ENCODE assay signal across 1 cellular context in the genomic region with DNA sequence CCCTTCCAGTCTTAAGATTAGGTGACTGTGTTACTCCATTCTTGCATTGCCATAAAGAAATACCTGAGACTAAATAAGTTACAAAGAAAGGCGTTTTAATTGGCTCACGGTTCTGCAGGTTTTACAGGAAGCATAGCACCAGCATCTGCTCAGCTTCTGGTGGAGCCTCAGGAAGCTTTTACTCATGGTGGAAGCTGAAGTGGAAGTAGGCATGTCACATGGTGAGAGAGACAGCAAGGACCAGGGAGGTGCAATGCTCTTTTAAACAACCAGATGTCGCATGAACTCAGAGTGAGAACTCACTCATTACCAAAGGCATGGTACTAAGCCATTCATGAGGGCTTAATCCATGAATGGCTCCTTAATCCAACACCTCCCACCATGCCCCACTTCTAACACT.
TF ChIP-seq lines count a peak whose summit lies in the region.

No MANE protein-coding gene starts in this region.

TF ChIP-seq in GM23338, 12 proteins besides CTCF, POLR2A, EP300 and RAD21:
- TF ChIP-seq, protein P1, sequence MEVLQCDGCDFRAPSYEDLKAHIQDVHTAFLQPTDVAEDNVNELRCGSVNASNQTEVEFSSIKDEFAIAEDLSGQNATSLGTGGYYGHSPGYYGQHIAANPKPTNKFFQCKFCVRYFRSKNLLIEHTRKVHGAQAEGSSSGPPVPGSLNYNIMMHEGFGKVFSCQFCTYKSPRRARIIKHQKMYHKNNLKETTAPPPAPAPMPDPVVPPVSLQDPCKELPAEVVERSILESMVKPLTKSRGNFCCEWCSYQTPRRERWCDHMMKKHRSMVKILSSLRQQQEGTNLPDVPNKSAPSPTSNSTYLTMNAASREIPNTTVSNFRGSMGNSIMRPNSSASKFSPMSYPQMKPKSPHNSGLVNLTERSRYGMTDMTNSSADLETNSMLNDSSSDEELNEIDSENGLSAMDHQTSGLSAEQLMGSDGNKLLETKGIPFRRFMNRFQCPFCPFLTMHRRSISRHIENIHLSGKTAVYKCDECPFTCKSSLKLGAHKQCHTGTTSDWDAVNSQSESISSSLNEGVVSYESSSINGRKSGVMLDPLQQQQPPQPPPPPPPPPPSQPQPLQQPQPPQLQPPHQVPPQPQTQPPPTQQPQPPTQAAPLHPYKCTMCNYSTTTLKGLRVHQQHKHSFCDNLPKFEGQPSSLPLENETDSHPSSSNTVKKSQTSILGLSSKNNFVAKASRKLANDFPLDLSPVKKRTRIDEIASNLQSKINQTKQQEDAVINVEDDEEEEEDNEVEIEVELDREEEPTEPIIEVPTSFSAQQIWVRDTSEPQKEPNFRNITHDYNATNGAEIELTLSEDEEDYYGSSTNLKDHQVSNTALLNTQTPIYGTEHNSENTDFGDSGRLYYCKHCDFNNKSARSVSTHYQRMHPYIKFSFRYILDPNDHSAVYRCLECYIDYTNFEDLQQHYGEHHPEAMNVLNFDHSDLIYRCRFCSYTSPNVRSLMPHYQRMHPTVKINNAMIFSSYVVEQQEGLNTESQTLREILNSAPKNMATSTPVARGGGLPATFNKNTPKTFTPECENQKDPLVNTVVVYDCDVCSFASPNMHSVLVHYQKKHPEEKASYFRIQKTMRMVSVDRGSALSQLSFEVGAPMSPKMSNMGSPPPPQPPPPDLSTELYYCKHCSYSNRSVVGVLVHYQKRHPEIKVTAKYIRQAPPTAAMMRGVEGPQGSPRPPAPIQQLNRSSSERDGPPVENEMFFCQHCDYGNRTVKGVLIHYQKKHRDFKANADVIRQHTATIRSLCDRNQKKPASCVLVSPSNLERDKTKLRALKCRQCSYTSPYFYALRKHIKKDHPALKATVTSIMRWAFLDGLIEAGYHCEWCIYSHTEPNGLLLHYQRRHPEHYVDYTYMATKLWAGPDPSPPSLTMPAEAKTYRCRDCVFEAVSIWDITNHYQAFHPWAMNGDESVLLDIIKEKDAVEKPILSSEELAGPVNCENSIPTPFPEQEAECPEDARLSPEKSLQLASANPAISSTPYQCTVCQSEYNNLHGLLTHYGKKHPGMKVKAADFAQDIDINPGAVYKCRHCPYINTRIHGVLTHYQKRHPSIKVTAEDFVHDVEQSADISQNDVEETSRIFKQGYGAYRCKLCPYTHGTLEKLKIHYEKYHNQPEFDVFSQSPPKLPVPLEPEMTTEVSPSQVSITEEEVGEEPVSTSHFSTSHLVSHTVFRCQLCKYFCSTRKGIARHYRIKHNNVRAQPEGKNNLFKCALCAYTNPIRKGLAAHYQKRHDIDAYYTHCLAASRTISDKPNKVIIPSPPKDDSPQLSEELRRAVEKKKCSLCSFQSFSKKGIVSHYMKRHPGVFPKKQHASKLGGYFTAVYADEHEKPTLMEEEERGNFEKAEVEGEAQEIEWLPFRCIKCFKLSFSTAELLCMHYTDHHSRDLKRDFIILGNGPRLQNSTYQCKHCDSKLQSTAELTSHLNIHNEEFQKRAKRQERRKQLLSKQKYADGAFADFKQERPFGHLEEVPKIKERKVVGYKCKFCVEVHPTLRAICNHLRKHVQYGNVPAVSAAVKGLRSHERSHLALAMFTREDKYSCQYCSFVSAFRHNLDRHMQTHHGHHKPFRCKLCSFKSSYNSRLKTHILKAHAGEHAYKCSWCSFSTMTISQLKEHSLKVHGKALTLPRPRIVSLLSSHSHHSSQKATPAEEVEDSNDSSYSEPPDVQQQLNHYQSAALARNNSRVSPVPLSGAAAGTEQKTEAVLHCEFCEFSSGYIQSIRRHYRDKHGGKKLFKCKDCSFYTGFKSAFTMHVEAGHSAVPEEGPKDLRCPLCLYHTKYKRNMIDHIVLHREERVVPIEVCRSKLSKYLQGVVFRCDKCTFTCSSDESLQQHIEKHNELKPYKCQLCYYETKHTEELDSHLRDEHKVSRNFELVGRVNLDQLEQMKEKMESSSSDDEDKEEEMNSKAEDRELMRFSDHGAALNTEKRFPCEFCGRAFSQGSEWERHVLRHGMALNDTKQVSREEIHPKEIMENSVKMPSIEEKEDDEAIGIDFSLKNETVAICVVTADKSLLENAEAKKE (CRISPR knock-in tag; IDR thresholded peaks at IDR 0.05), result no peak
